1 cellular context compared by ENCODE assay signal in genomic region chr9:129258124-129258822, GRCh38.
TF ChIP-seq lines count a peak whose summit lies in the region.

No MANE protein-coding gene starts in this region.

TF ChIP-seq in K562, 482 proteins besides CTCF, POLR2A, EP300 and RAD21 (continued from another document and continues in another):
- no peak for TF ChIP-seq TEAD4 (IDR thresholded peaks at IDR 0.05; ENCODE audit: low read length)
- TF ChIP-seq TEAD4 (CRISPR knock-in tag; IDR thresholded peaks at IDR 0.05; ENCODE audit: borderline replicate concordance) = no peak
- no peak for TF ChIP-seq ZNF444 (CRISPR knock-in tag; IDR thresholded peaks at IDR 0.05)
- no peak for TF ChIP-seq RNF219 (CRISPR knock-in tag; IDR thresholded peaks at IDR 0.05)
- TF ChIP-seq MTA3 (IDR thresholded peaks at IDR 0.05; ENCODE audit: borderline replicate concordance) = no peak
- no peak for TF ChIP-seq ZBTB43 (CRISPR knock-in tag; IDR thresholded peaks at IDR 0.05)
- no peak for TF ChIP-seq FOXA3 (CRISPR knock-in tag; conservative IDR thresholded peaks at IDR 0.05 in 1 of 2, IDR thresholded peaks at IDR 0.05 in 1 of 2)
- TF ChIP-seq DIDO1 (tag; IDR thresholded peaks at IDR 0.05; ENCODE audit: low read depth) = no peak
- TF ChIP-seq KHSRP (IDR thresholded peaks at IDR 0.05) = no peak
- no peak for TF ChIP-seq ZNF696 (CRISPR knock-in tag; conservative IDR thresholded peaks at IDR 0.05)
- no peak for TF ChIP-seq HCFC1 (IDR thresholded peaks at IDR 0.05; ENCODE audit: low read depth, low read length)
- no peak for TF ChIP-seq CCAR2 (IDR thresholded peaks at IDR 0.05; ENCODE audit: low read depth, low read length)
- no peak for TF ChIP-seq NFRKB (IDR thresholded peaks at IDR 0.05; ENCODE audit: low read depth)
- TF ChIP-seq CREB3 (tag; conservative IDR thresholded peaks at IDR 0.05; ENCODE audit: low read depth) = no peak
- no peak for TF ChIP-seq ETS2 (tag; IDR thresholded peaks at IDR 0.05; ENCODE audit: borderline replicate concordance, poor library complexity, severe bottlenecking)
- TF ChIP-seq SETDB1 (IDR thresholded peaks at IDR 0.05; ENCODE audit: low read length) = no peak
- TF ChIP-seq MCM5 (IDR thresholded peaks at IDR 0.05; ENCODE audit: low read depth) = no peak
- TF ChIP-seq STAT5A (IDR thresholded peaks at IDR 0.05; ENCODE audit: borderline replicate concordance, low read length) = no peak
- peak; percentile 75 for TF ChIP-seq TFAP4 (CRISPR knock-in tag; IDR thresholded peaks at IDR 0.05; ENCODE audit: borderline replicate concordance)
- TF ChIP-seq KLF6 (CRISPR knock-in tag; IDR thresholded peaks at IDR 0.05; ENCODE audit: borderline replicate concordance) = no peak
- no peak for TF ChIP-seq ZNF584 (CRISPR knock-in tag; IDR thresholded peaks at IDR 0.05; ENCODE audit: low read depth)
- TF ChIP-seq ZNF134 (CRISPR knock-in tag; conservative IDR thresholded peaks at IDR 0.05) = no peak
- no peak for TF ChIP-seq ADNP (tag; IDR thresholded peaks at IDR 0.05)
- peak; percentile 67; the same call in 1 of the 2 replicates for TF ChIP-seq BHLHE40 (IDR thresholded peaks at IDR 0.05; ENCODE audit: low read length)
- TF ChIP-seq MAFG (tag; conservative IDR thresholded peaks at IDR 0.05) = no peak
- no peak for TF ChIP-seq KDM5B (IDR thresholded peaks at IDR 0.05; ENCODE audit: insufficient replicate concordance, low read depth, low read length)
- TF ChIP-seq DDX20 (tag; IDR thresholded peaks at IDR 0.05; ENCODE audit: low read depth) = no peak
- no peak for TF ChIP-seq ARID3A (IDR thresholded peaks at IDR 0.05; ENCODE audit: borderline replicate concordance, low read depth, low read length)
- TF ChIP-seq THRAP3 (IDR thresholded peaks at IDR 0.05; ENCODE audit: borderline replicate concordance) = no peak
- TF ChIP-seq CXXC5 (CRISPR knock-in tag; IDR thresholded peaks at IDR 0.05) = peak; percentile 82
- TF ChIP-seq E2F3 (CRISPR knock-in tag; IDR thresholded peaks at IDR 0.05) = peak; percentile 46; the same call in 1 of the 2 replicates
- no peak for TF ChIP-seq PBX2 (CRISPR knock-in tag; IDR thresholded peaks at IDR 0.05; ENCODE audit: low read depth)
- no peak for TF ChIP-seq PBX2 (tag; conservative IDR thresholded peaks at IDR 0.05; ENCODE audit: low read depth)
- no peak for TF ChIP-seq SIX5 (IDR thresholded peaks at IDR 0.05; ENCODE audit: borderline replicate concordance in 1 of 2, insufficient read depth in 1 of 2, low read depth in 1 of 2, low read length in 2 of 2)
- no peak for TF ChIP-seq E2F8 (IDR thresholded peaks at IDR 0.05; ENCODE audit: low read depth, partially characterized antibody)
- no peak for TF ChIP-seq DLX4 (CRISPR knock-in tag; IDR thresholded peaks at IDR 0.05)
- no peak for TF ChIP-seq BRD4 (IDR thresholded peaks at IDR 0.05)
- no peak for TF ChIP-seq RHOXF2B (CRISPR knock-in tag; conservative IDR thresholded peaks at IDR 0.05)
- TF ChIP-seq ZBTB9 (CRISPR knock-in tag; IDR thresholded peaks at IDR 0.05) = no peak
- TF ChIP-seq ZFP91 (CRISPR knock-in tag; IDR thresholded peaks at IDR 0.05) = no peak
- TF ChIP-seq HINFP (tag; conservative IDR thresholded peaks at IDR 0.05; ENCODE audit: low read depth) = no peak
- TF ChIP-seq MAX (CRISPR knock-in tag; IDR thresholded peaks at IDR 0.05) = peak; percentile 99
- no peak for TF ChIP-seq FOXK1 (CRISPR knock-in tag; IDR thresholded peaks at IDR 0.05; ENCODE audit: borderline replicate concordance)
- TF ChIP-seq ZKSCAN8 (CRISPR knock-in tag; IDR thresholded peaks at IDR 0.05) = no peak
- TF ChIP-seq E2F1 (CRISPR knock-in tag; IDR thresholded peaks at IDR 0.05) = no peak
- no peak for TF ChIP-seq ZNF384 (IDR thresholded peaks at IDR 0.05; ENCODE audit: low read depth, low read length)
- no peak for TF ChIP-seq ZC3H8 (IDR thresholded peaks at IDR 0.05)
